Comparison of ENCODE assay signal across 1 cellular context in genomic region chr6:44133981-44134711, GRCh38.
A peak's percentile ranks its signal among the peaks of the same experiment; 100 is the strongest.
TF ChIP-seq lines count a peak whose summit lies in the region.

No MANE protein-coding gene starts in this region.

TF ChIP-seq in K562, 482 proteins besides CTCF, POLR2A, EP300 and RAD21 (continued from another document and continues in another):
- TF ChIP-seq CREM (IDR thresholded peaks at IDR 0.05; ENCODE audit: low read depth): peak; percentile 50; the same call in 1 of the 2 replicates
- 0 out of 2 replicates have a peak, but pooled peaks have one; percentile 9 for TF ChIP-seq ZBTB1 (CRISPR knock-in tag; IDR thresholded peaks at IDR 0.05; ENCODE audit: borderline replicate concordance, low read depth)
- no peak for TF ChIP-seq COPS2 (conservative IDR thresholded peaks at IDR 0.05)
- TF ChIP-seq SMAD4 (CRISPR knock-in tag; conservative IDR thresholded peaks at IDR 0.05): peak; percentile 62
- no peak for TF ChIP-seq ZNF140 (CRISPR knock-in tag; IDR thresholded peaks at IDR 0.05)
- no peak for TF ChIP-seq ZNF133 (CRISPR knock-in tag; IDR thresholded peaks at IDR 0.05)
- TF ChIP-seq, protein P1, sequence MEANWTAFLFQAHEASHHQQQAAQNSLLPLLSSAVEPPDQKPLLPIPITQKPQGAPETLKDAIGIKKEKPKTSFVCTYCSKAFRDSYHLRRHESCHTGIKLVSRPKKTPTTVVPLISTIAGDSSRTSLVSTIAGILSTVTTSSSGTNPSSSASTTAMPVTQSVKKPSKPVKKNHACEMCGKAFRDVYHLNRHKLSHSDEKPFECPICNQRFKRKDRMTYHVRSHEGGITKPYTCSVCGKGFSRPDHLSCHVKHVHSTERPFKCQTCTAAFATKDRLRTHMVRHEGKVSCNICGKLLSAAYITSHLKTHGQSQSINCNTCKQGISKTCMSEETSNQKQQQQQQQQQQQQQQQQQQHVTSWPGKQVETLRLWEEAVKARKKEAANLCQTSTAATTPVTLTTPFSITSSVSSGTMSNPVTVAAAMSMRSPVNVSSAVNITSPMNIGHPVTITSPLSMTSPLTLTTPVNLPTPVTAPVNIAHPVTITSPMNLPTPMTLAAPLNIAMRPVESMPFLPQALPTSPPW (CRISPR knock-in tag; IDR thresholded peaks at IDR 0.05): peak; percentile 63
- TF ChIP-seq, protein P2, sequence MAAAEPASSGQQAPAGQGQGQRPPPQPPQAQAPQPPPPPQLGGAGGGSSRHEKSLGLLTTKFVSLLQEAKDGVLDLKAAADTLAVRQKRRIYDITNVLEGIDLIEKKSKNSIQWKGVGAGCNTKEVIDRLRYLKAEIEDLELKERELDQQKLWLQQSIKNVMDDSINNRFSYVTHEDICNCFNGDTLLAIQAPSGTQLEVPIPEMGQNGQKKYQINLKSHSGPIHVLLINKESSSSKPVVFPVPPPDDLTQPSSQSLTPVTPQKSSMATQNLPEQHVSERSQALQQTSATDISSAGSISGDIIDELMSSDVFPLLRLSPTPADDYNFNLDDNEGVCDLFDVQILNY (CRISPR knock-in tag; IDR thresholded peaks at IDR 0.05): no peak
- peak; percentile 8 for TF ChIP-seq RBBP5 (IDR thresholded peaks at IDR 0.05; ENCODE audit: borderline replicate concordance, insufficient read depth, low read length, poor library complexity, severe bottlenecking)
- TF ChIP-seq CBFA2T3 (IDR thresholded peaks at IDR 0.05): peak; percentile 94
- no peak for TF ChIP-seq ZNF445 (CRISPR knock-in tag; IDR thresholded peaks at IDR 0.05; ENCODE audit: low read depth)
- TF ChIP-seq NEUROD1 (IDR thresholded peaks at IDR 0.05; ENCODE audit: borderline replicate concordance, low read depth, low read length, partially characterized antibody): peak; percentile 59
- peak; percentile 74 for TF ChIP-seq MTA1 (IDR thresholded peaks at IDR 0.05; ENCODE audit: borderline replicate concordance)
- TF ChIP-seq PML (IDR thresholded peaks at IDR 0.05; ENCODE audit: low read length): 0 out of 2 replicates have a peak, but pooled peaks have one; percentile 33
- no peak for TF ChIP-seq TEAD2 (tag; IDR thresholded peaks at IDR 0.05)
- TF ChIP-seq ZKSCAN1 (IDR thresholded peaks at IDR 0.05; ENCODE audit: low read depth, low read length): peak; percentile 34; the same call in 1 of the 2 replicates
- peak; percentile 32 for TF ChIP-seq TAF1 (IDR thresholded peaks at IDR 0.05; ENCODE audit: control insufficient read depth, extremely low read depth, insufficient read depth, low read length, severe bottlenecking)
- TF ChIP-seq, protein P3, sequence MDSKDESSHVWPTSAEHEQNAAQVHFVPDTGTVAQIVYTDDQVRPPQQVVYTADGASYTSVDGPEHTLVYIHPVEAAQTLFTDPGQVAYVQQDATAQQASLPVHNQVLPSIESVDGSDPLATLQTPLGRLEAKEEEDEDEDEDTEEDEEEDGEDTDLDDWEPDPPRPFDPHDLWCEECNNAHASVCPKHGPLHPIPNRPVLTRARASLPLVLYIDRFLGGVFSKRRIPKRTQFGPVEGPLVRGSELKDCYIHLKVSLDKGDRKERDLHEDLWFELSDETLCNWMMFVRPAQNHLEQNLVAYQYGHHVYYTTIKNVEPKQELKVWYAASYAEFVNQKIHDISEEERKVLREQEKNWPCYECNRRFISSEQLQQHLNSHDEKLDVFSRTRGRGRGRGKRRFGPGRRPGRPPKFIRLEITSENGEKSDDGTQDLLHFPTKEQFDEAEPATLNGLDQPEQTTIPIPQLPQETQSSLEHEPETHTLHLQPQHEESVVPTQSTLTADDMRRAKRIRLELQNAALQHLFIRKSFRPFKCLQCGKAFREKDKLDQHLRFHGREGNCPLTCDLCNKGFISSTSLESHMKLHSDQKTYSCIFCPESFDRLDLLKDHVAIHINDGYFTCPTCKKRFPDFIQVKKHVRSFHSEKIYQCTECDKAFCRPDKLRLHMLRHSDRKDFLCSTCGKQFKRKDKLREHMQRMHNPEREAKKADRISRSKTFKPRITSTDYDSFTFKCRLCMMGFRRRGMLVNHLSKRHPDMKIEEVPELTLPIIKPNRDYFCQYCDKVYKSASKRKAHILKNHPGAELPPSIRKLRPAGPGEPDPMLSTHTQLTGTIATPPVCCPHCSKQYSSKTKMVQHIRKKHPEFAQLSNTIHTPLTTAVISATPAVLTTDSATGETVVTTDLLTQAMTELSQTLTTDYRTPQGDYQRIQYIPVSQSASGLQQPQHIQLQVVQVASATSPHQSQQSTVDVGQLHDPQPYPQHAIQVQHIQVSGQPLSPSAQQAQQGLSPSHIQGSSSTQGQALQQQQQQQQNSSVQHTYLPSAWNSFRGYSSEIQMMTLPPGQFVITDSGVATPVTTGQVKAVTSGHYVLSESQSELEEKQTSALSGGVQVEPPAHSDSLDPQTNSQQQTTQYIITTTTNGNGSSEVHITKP (IDR thresholded peaks at IDR 0.05; ENCODE audit: partially characterized antibody): peak; percentile 56
- peak; percentile 94 for TF ChIP-seq EGR1 (conservative IDR thresholded peaks at IDR 0.05)
- peak in 1 of 2 experiments; percentile 56; a peak in 1 of 4 replicates for TF ChIP-seq KDM4B (IDR thresholded peaks at IDR 0.05; ENCODE audit: borderline replicate concordance in 2 of 2, low read depth in 1 of 2)
- no peak for TF ChIP-seq ARID2 (IDR thresholded peaks at IDR 0.05)
- TF ChIP-seq GATAD2A (IDR thresholded peaks at IDR 0.05): peak; percentile 99
- TF ChIP-seq HMGN3 (IDR thresholded peaks at IDR 0.05; ENCODE audit: borderline replicate concordance, extremely low read depth, insufficient read length, low read depth, low read length): peak; percentile 94
- TF ChIP-seq, protein P4, sequence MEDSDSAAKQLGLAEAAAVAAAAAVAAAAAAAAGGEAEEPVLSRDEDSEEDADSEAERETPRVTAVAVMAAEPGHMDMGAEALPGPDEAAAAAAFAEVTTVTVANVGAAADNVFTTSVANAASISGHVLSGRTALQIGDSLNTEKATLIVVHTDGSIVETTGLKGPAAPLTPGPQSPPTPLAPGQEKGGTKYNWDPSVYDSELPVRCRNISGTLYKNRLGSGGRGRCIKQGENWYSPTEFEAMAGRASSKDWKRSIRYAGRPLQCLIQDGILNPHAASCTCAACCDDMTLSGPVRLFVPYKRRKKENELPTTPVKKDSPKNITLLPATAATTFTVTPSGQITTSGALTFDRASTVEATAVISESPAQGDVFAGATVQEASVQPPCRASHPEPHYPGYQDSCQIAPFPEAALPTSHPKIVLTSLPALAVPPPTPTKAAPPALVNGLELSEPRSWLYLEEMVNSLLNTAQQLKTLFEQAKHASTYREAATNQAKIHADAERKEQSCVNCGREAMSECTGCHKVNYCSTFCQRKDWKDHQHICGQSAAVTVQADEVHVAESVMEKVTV (CRISPR knock-in tag; IDR thresholded peaks at IDR 0.05): 0 out of 2 replicates have a peak, but pooled peaks have one; percentile 14
- TF ChIP-seq TFAM (CRISPR knock-in tag; conservative IDR thresholded peaks at IDR 0.05): no peak
- peak; percentile 68; the same call in 1 of the 2 replicates for TF ChIP-seq TOE1 (IDR thresholded peaks at IDR 0.05; ENCODE audit: borderline replicate concordance)
- TF ChIP-seq TOE1 (CRISPR knock-in tag; IDR thresholded peaks at IDR 0.05; ENCODE audit: borderline replicate concordance, low read depth): no peak
- no peak for TF ChIP-seq USF1 (CRISPR knock-in tag; IDR thresholded peaks at IDR 0.05)
- TF ChIP-seq XRCC3 (IDR thresholded peaks at IDR 0.05): no peak
- no peak for TF ChIP-seq TGIF2 (CRISPR knock-in tag; IDR thresholded peaks at IDR 0.05)
- no peak for TF ChIP-seq CBX2 (IDR thresholded peaks at IDR 0.05; ENCODE audit: insufficient read depth, low read length, poor library complexity, severe bottlenecking)
- TF ChIP-seq, protein P5, sequence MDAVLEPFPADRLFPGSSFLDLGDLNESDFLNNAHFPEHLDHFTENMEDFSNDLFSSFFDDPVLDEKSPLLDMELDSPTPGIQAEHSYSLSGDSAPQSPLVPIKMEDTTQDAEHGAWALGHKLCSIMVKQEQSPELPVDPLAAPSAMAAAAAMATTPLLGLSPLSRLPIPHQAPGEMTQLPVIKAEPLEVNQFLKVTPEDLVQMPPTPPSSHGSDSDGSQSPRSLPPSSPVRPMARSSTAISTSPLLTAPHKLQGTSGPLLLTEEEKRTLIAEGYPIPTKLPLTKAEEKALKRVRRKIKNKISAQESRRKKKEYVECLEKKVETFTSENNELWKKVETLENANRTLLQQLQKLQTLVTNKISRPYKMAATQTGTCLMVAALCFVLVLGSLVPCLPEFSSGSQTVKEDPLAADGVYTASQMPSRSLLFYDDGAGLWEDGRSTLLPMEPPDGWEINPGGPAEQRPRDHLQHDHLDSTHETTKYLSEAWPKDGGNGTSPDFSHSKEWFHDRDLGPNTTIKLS (IDR thresholded peaks at IDR 0.05; ENCODE audit: borderline replicate concordance, low read depth): no peak
- TF ChIP-seq PREB (CRISPR knock-in tag; IDR thresholded peaks at IDR 0.05): no peak
- no peak for TF ChIP-seq TSC22D4 (tag; IDR thresholded peaks at IDR 0.05)
- TF ChIP-seq, protein P6, sequence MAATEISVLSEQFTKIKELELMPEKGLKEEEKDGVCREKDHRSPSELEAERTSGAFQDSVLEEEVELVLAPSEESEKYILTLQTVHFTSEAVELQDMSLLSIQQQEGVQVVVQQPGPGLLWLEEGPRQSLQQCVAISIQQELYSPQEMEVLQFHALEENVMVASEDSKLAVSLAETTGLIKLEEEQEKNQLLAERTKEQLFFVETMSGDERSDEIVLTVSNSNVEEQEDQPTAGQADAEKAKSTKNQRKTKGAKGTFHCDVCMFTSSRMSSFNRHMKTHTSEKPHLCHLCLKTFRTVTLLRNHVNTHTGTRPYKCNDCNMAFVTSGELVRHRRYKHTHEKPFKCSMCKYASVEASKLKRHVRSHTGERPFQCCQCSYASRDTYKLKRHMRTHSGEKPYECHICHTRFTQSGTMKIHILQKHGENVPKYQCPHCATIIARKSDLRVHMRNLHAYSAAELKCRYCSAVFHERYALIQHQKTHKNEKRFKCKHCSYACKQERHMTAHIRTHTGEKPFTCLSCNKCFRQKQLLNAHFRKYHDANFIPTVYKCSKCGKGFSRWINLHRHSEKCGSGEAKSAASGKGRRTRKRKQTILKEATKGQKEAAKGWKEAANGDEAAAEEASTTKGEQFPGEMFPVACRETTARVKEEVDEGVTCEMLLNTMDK (IDR thresholded peaks at IDR 0.05; ENCODE audit: borderline replicate concordance, insufficient read depth, low read depth, low read length, poor library complexity, severe bottlenecking): peak; percentile 13
- TF ChIP-seq RHOXF2B (CRISPR knock-in tag; conservative IDR thresholded peaks at IDR 0.05): no peak
- TF ChIP-seq NR3C1 (CRISPR knock-in tag; IDR thresholded peaks at IDR 0.05): no peak
- TF ChIP-seq MTA2 (IDR thresholded peaks at IDR 0.05; ENCODE audit: low read depth): peak; percentile 85
- TF ChIP-seq JUND (IDR thresholded peaks at IDR 0.05; ENCODE audit: borderline replicate concordance, low read depth, low read length): peak; percentile 89
- peak; percentile 69; the same call in 2 of the 3 replicates for TF ChIP-seq JUND (tag; IDR thresholded peaks at IDR 0.05; ENCODE audit: borderline replicate concordance, low read depth, low read length)
- TF ChIP-seq FOXM1 (IDR thresholded peaks at IDR 0.05; ENCODE audit: low read depth): peak; percentile 49; the same call in 1 of the 2 replicates
- TF ChIP-seq FOXM1 (CRISPR knock-in tag; IDR thresholded peaks at IDR 0.05; ENCODE audit: low read depth): no peak
- no peak for TF ChIP-seq NCOA4 (IDR thresholded peaks at IDR 0.05; ENCODE audit: partially characterized antibody)
- TF ChIP-seq DPF2 (IDR thresholded peaks at IDR 0.05): peak; percentile 98
- TF ChIP-seq MTA3 (IDR thresholded peaks at IDR 0.05; ENCODE audit: borderline replicate concordance): peak; percentile 92
- no peak for TF ChIP-seq L3MBTL2 (IDR thresholded peaks at IDR 0.05)
- TF ChIP-seq ZNF79 (CRISPR knock-in tag; IDR thresholded peaks at IDR 0.05; ENCODE audit: low read depth): no peak
- no peak for TF ChIP-seq ZNF354B (CRISPR knock-in tag; IDR thresholded peaks at IDR 0.05)
- TF ChIP-seq NCOR1 (IDR thresholded peaks at IDR 0.05): peak; percentile 91
- no peak for TF ChIP-seq HNRNPK (IDR thresholded peaks at IDR 0.05; ENCODE audit: low read depth, low read length, poor library complexity, severe bottlenecking)
- no peak for TF ChIP-seq ZNF224 (CRISPR knock-in tag; IDR thresholded peaks at IDR 0.05)
- peak; percentile 90 for TF ChIP-seq ZNF592 (IDR thresholded peaks at IDR 0.05)
- TF ChIP-seq RAD51 (IDR thresholded peaks at IDR 0.05; ENCODE audit: borderline replicate concordance, low read depth): peak; percentile 45; the same call in 1 of the 2 replicates
